ENCODE assay signal across 1 cellular context in the genomic region with DNA sequence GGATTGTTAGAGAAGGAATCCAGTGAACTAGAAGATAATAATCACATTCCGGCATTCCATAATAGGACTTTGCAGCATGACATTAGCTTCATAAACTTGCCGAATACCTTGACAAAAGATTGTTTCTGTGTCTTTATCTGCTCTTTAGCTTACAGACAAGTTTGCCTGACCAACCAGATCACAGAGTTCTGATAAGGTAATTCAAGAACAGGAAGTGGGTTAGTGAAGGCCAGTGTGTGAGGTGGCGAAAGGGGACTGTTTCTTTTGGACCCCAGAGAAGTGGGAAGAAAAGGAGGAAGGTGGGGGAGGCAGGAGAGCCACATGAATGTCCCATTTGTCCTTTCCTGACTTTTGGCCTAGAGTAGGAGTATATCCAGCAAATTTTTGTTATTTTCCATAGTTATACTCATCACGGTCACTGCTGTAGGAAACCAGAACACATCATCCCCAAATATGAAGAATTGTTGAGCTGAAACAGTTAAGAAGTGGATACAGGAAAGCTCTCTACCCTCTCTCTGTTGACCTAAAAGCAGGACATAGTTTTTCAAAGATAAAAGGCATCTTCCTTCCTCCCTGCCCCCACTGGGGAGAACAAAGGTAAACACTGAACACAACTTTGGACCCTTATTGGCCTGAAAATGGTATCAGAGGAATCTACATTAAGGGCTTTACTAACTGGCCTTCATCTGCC.
TF ChIP-seq lines count a peak whose summit lies in the region.

No MANE protein-coding gene starts in this region.

TF ChIP-seq in HepG2, 621 proteins besides CTCF, POLR2A, EP300 and RAD21 (continued from another document and continues in another):
- TF ChIP-seq, protein P1, sequence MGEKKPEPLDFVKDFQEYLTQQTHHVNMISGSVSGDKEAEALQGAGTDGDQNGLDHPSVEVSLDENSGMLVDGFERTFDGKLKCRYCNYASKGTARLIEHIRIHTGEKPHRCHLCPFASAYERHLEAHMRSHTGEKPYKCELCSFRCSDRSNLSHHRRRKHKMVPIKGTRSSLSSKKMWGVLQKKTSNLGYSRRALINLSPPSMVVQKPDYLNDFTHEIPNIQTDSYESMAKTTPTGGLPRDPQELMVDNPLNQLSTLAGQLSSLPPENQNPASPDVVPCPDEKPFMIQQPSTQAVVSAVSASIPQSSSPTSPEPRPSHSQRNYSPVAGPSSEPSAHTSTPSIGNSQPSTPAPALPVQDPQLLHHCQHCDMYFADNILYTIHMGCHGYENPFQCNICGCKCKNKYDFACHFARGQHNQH (CRISPR knock-in tag; IDR thresholded peaks at IDR 0.05), result peak; percentile 78; the same call in 1 of the 2 replicates
- no peak for TF ChIP-seq NFATC3 (CRISPR knock-in tag; IDR thresholded peaks at IDR 0.05)
- TF ChIP-seq, protein P2, sequence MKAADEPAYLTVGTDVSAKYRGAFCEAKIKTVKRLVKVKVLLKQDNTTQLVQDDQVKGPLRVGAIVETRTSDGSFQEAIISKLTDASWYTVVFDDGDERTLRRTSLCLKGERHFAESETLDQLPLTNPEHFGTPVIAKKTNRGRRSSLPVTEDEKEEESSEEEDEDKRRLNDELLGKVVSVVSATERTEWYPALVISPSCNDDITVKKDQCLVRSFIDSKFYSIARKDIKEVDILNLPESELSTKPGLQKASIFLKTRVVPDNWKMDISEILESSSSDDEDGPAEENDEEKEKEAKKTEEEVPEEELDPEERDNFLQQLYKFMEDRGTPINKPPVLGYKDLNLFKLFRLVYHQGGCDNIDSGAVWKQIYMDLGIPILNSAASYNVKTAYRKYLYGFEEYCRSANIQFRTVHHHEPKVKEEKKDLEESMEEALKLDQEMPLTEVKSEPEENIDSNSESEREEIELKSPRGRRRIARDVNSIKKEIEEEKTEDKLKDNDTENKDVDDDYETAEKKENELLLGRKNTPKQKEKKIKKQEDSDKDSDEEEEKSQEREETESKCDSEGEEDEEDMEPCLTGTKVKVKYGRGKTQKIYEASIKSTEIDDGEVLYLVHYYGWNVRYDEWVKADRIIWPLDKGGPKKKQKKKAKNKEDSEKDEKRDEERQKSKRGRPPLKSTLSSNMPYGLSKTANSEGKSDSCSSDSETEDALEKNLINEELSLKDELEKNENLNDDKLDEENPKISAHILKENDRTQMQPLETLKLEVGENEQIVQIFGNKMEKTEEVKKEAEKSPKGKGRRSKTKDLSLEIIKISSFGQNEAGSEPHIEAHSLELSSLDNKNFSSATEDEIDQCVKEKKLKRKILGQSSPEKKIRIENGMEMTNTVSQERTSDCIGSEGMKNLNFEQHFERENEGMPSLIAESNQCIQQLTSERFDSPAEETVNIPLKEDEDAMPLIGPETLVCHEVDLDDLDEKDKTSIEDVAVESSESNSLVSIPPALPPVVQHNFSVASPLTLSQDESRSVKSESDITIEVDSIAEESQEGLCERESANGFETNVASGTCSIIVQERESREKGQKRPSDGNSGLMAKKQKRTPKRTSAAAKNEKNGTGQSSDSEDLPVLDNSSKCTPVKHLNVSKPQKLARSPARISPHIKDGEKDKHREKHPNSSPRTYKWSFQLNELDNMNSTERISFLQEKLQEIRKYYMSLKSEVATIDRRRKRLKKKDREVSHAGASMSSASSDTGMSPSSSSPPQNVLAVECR (CRISPR knock-in tag; IDR thresholded peaks at IDR 0.05; ENCODE audit: borderline replicate concordance), result peak; percentile 52; the same call in 1 of the 2 replicates
- 0 out of 2 replicates have a peak, but pooled peaks have one; percentile 60 for TF ChIP-seq ESRRA (CRISPR knock-in tag; IDR thresholded peaks at IDR 0.05; ENCODE audit: low read depth)
- TF ChIP-seq POLR2AphosphoS5 (IDR thresholded peaks at IDR 0.05; ENCODE audit: low read depth, low read length), result peak; percentile 44; the same call in 1 of the 2 replicates
- TF ChIP-seq MAFF (IDR thresholded peaks at IDR 0.05; ENCODE audit: low read depth, low read length), result no peak
- TF ChIP-seq ERF (CRISPR knock-in tag; IDR thresholded peaks at IDR 0.05), result peak; percentile 98
- no peak for TF ChIP-seq ZNF720 (CRISPR knock-in tag; IDR thresholded peaks at IDR 0.05)
- no peak; the same call in 1 of the 2 replicates for TF ChIP-seq JUNB (CRISPR knock-in tag; IDR thresholded peaks at IDR 0.05; ENCODE audit: borderline replicate concordance)
- peak; percentile 88 for TF ChIP-seq SSRP1 (CRISPR knock-in tag; IDR thresholded peaks at IDR 0.05)
- no peak for TF ChIP-seq MYC (CRISPR knock-in tag; IDR thresholded peaks at IDR 0.05; ENCODE audit: borderline replicate concordance)
- no peak for TF ChIP-seq MTF1 (CRISPR knock-in tag; IDR thresholded peaks at IDR 0.05)
- TF ChIP-seq ZNF292 (CRISPR knock-in tag; IDR thresholded peaks at IDR 0.05; ENCODE audit: borderline replicate concordance, low read depth), result peak; percentile 88
- peak; percentile 96 for TF ChIP-seq ZKSCAN8 (CRISPR knock-in tag; IDR thresholded peaks at IDR 0.05; ENCODE audit: borderline replicate concordance)
- no peak for TF ChIP-seq SCMH1 (CRISPR knock-in tag; IDR thresholded peaks at IDR 0.05; ENCODE audit: borderline replicate concordance)
- no peak for TF ChIP-seq ZNF543 (CRISPR knock-in tag; IDR thresholded peaks at IDR 0.05)
- no peak for TF ChIP-seq ZNF674 (CRISPR knock-in tag; IDR thresholded peaks at IDR 0.05; ENCODE audit: low read depth)
- no peak for TF ChIP-seq ZNF253 (CRISPR knock-in tag; IDR thresholded peaks at IDR 0.05; ENCODE audit: borderline replicate concordance)
- TF ChIP-seq ZNF570 (CRISPR knock-in tag; IDR thresholded peaks at IDR 0.05; ENCODE audit: borderline replicate concordance), result no peak
- peak; percentile 91 for TF ChIP-seq MEIS1 (CRISPR knock-in tag; IDR thresholded peaks at IDR 0.05; ENCODE audit: borderline replicate concordance)
- TF ChIP-seq BORCS8-MEF2B (CRISPR knock-in tag; IDR thresholded peaks at IDR 0.05), result peak; percentile 39; the same call in 1 of the 2 replicates
- TF ChIP-seq SRSF4 (IDR thresholded peaks at IDR 0.05; ENCODE audit: low read depth, low read length, poor library complexity, severe bottlenecking), result no peak
- no peak; the same call in 1 of the 2 replicates for TF ChIP-seq NKX3-1 (CRISPR knock-in tag; IDR thresholded peaks at IDR 0.05)
- TF ChIP-seq ZNF546 (CRISPR knock-in tag; conservative IDR thresholded peaks at IDR 0.05), result no peak
- TF ChIP-seq, protein P3, sequence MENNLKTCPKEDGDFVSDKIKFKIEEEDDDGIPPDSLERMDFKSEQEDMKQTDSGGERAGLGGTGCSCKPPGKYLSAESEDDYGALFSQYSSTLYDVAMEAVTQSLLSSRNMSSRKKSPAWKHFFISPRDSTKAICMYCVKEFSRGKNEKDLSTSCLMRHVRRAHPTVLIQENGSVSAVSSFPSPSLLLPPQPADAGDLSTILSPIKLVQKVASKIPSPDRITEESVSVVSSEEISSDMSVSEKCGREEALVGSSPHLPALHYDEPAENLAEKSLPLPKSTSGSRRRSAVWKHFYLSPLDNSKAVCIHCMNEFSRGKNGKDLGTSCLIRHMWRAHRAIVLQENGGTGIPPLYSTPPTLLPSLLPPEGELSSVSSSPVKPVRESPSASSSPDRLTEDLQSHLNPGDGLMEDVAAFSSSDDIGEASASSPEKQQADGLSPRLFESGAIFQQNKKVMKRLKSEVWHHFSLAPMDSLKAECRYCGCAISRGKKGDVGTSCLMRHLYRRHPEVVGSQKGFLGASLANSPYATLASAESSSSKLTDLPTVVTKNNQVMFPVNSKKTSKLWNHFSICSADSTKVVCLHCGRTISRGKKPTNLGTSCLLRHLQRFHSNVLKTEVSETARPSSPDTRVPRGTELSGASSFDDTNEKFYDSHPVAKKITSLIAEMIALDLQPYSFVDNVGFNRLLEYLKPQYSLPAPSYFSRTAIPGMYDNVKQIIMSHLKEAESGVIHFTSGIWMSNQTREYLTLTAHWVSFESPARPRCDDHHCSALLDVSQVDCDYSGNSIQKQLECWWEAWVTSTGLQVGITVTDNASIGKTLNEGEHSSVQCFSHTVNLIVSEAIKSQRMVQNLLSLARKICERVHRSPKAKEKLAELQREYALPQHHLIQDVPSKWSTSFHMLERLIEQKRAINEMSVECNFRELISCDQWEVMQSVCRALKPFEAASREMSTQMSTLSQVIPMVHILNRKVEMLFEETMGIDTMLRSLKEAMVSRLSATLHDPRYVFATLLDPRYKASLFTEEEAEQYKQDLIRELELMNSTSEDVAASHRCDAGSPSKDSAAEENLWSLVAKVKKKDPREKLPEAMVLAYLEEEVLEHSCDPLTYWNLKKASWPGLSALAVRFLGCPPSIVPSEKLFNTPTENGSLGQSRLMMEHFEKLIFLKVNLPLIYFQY (CRISPR knock-in tag; IDR thresholded peaks at IDR 0.05; ENCODE audit: borderline replicate concordance), result peak; percentile 81; the same call in 1 of the 2 replicates
- peak; percentile 92; the same call in 1 of the 2 replicates for TF ChIP-seq ZSCAN9 (CRISPR knock-in tag; IDR thresholded peaks at IDR 0.05; ENCODE audit: borderline replicate concordance)
- peak; percentile 99 for TF ChIP-seq HNF4G (IDR thresholded peaks at IDR 0.05; ENCODE audit: borderline replicate concordance, low read depth, low read length)
- peak; percentile 92 for TF ChIP-seq HNF4G (CRISPR knock-in tag; IDR thresholded peaks at IDR 0.05; ENCODE audit: borderline replicate concordance, low read depth)
- TF ChIP-seq ADNP (CRISPR knock-in tag; IDR thresholded peaks at IDR 0.05), result no peak
- TF ChIP-seq, protein P4, sequence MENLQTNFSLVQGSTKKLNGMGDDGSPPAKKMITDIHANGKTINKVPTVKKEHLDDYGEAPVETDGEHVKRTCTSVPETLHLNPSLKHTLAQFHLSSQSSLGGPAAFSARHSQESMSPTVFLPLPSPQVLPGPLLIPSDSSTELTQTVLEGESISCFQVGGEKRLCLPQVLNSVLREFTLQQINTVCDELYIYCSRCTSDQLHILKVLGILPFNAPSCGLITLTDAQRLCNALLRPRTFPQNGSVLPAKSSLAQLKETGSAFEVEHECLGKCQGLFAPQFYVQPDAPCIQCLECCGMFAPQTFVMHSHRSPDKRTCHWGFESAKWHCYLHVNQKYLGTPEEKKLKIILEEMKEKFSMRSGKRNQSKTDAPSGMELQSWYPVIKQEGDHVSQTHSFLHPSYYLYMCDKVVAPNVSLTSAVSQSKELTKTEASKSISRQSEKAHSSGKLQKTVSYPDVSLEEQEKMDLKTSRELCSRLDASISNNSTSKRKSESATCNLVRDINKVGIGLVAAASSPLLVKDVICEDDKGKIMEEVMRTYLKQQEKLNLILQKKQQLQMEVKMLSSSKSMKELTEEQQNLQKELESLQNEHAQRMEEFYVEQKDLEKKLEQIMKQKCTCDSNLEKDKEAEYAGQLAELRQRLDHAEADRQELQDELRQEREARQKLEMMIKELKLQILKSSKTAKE (CRISPR knock-in tag; IDR thresholded peaks at IDR 0.05; ENCODE audit: borderline replicate concordance), result no peak
- TF ChIP-seq, protein P5, sequence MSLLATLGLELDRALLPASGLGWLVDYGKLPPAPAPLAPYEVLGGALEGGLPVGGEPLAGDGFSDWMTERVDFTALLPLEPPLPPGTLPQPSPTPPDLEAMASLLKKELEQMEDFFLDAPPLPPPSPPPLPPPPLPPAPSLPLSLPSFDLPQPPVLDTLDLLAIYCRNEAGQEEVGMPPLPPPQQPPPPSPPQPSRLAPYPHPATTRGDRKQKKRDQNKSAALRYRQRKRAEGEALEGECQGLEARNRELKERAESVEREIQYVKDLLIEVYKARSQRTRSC (CRISPR knock-in tag; IDR thresholded peaks at IDR 0.05; ENCODE audit: low read depth), result no peak
- TF ChIP-seq MIXL1 (CRISPR knock-in tag; IDR thresholded peaks at IDR 0.05), result peak; percentile 98
- TF ChIP-seq ZNF839 (CRISPR knock-in tag; IDR thresholded peaks at IDR 0.05; ENCODE audit: borderline replicate concordance), result no peak
- no peak for TF ChIP-seq ZNF224 (CRISPR knock-in tag; IDR thresholded peaks at IDR 0.05)
- peak; percentile 77; the same call in 1 of the 2 replicates for TF ChIP-seq NAIF1 (CRISPR knock-in tag; IDR thresholded peaks at IDR 0.05; ENCODE audit: borderline replicate concordance)
- no peak for TF ChIP-seq TEAD2 (CRISPR knock-in tag; IDR thresholded peaks at IDR 0.05)
- TF ChIP-seq SMYD3 (CRISPR knock-in tag; IDR thresholded peaks at IDR 0.05), result peak; percentile 98
- TF ChIP-seq, protein P6, sequence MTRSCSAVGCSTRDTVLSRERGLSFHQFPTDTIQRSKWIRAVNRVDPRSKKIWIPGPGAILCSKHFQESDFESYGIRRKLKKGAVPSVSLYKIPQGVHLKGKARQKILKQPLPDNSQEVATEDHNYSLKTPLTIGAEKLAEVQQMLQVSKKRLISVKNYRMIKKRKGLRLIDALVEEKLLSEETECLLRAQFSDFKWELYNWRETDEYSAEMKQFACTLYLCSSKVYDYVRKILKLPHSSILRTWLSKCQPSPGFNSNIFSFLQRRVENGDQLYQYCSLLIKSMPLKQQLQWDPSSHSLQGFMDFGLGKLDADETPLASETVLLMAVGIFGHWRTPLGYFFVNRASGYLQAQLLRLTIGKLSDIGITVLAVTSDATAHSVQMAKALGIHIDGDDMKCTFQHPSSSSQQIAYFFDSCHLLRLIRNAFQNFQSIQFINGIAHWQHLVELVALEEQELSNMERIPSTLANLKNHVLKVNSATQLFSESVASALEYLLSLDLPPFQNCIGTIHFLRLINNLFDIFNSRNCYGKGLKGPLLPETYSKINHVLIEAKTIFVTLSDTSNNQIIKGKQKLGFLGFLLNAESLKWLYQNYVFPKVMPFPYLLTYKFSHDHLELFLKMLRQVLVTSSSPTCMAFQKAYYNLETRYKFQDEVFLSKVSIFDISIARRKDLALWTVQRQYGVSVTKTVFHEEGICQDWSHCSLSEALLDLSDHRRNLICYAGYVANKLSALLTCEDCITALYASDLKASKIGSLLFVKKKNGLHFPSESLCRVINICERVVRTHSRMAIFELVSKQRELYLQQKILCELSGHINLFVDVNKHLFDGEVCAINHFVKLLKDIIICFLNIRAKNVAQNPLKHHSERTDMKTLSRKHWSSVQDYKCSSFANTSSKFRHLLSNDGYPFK (CRISPR knock-in tag; IDR thresholded peaks at IDR 0.05; ENCODE audit: borderline replicate concordance), result no peak
- TF ChIP-seq GATAD1 (CRISPR knock-in tag; IDR thresholded peaks at IDR 0.05), result peak; percentile 77
- TF ChIP-seq, protein P7, sequence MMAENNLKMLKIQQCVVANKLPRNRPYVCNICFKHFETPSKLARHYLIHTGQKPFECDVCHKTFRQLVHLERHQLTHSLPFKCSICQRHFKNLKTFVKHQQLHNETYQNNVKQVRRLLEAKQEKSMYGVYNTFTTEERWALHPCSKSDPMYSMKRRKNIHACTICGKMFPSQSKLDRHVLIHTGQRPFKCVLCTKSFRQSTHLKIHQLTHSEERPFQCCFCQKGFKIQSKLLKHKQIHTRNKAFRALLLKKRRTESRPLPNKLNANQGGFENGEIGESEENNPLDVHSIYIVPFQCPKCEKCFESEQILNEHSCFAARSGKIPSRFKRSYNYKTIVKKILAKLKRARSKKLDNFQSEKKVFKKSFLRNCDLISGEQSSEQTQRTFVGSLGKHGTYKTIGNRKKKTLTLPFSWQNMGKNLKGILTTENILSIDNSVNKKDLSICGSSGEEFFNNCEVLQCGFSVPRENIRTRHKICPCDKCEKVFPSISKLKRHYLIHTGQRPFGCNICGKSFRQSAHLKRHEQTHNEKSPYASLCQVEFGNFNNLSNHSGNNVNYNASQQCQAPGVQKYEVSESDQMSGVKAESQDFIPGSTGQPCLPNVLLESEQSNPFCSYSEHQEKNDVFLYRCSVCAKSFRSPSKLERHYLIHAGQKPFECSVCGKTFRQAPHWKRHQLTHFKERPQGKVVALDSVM (CRISPR knock-in tag; IDR thresholded peaks at IDR 0.05), result peak; percentile 40; the same call in 1 of the 2 replicates
- peak; percentile 86 for TF ChIP-seq TRIM24 (CRISPR knock-in tag; IDR thresholded peaks at IDR 0.05)
- TF ChIP-seq PCBP2 (optimal IDR thresholded peaks at IDR 0.05; ENCODE audit: low read depth, low read length, poor library complexity, severe bottlenecking), result no peak
- TF ChIP-seq ZNF672 (CRISPR knock-in tag; IDR thresholded peaks at IDR 0.05), result no peak
